12 cellular contexts compared by ENCODE assay signal in genomic region chr20:5835870-5836269, GRCh38.
DNase-seq lines count a peak whose midpoint lies in the region; ATAC-seq and TF ChIP-seq lines count a peak whose summit lies in the region.
"Had no signal": no experiment of that assay in that cellular context is flagged by ENCODE, and none has a peak within 500 bp of the region (broad histone marks: within the 10 kb centered on the region; RNA-seq: fewer than 3 reads in every experiment).

No MANE protein-coding gene starts in this region.

- CTCF ChIA-PET in activated naive CD4-positive, alpha-beta T cell treated with anti-CD3 and anti-CD28 coated beads, Interleukin-2, amount 10 ng/mL, durations not matched to agents 7 days and 5 days (lab: Charles Lee), result interaction anchor here (1.3 kb wide), 1 partner anchor 10 kb away, joined by 3 read pairs; no protein-coding TSS in a partner anchor

- peaks cover 8% of the 10 kb centered on the region for H3K9me3 Mint-ChIP-seq in activated naive CD4-positive, alpha-beta T cell treated with anti-CD3 and anti-CD28 coated beads, Interleukin-2, amount 10 ng/mL, durations not matched to agents 7 days and 5 days
- H3K9me3 Mint-ChIP-seq in activated naive CD8-positive, alpha-beta T cell treated with anti-CD3 and anti-CD28 coated beads, Interleukin-2, amount 10 ng/mL, durations not matched to agents 7 days and 5 days, result peaks cover 4% of the 10 kb centered on the region

- H3K36me3 Mint-ChIP-seq in activated naive CD4-positive, alpha-beta T cell treated with anti-CD3 and anti-CD28 coated beads, Interleukin-2, amount 10 ng/mL, durations not matched to agents 7 days and 5 days, result no peaks in the 10 kb centered on the region
- H3K36me3 Mint-ChIP-seq in activated naive CD8-positive, alpha-beta T cell treated with anti-CD3 and anti-CD28 coated beads, Interleukin-2, amount 10 ng/mL, durations not matched to agents 7 days and 5 days, result peaks cover 12% of the 10 kb centered on the region

- peak overlapping the region; percentile 17 to 43 (median 32) for H3K27ac ChIP-seq in gastroesophageal sphincter
- H3K27ac ChIP-seq: psoas muscle had no signal

- no peak overlapping the region for H3K27ac Mint-ChIP-seq in activated naive CD4-positive, alpha-beta T cell treated with anti-CD3 and anti-CD28 coated beads, Interleukin-2, amount 10 ng/mL, durations not matched to agents 7 days and 5 days
- no peak overlapping the region for H3K27ac Mint-ChIP-seq in activated naive CD8-positive, alpha-beta T cell treated with anti-CD3 and anti-CD28 coated beads, Interleukin-2, amount 10 ng/mL, durations not matched to agents 7 days and 5 days

- peaks cover 18% of the 10 kb centered on the region for H3K4me1 Mint-ChIP-seq in activated naive CD4-positive, alpha-beta T cell treated with anti-CD3 and anti-CD28 coated beads, Interleukin-2, amount 10 ng/mL, durations not matched to agents 7 days and 5 days
- H3K4me1 Mint-ChIP-seq in activated naive CD8-positive, alpha-beta T cell treated with anti-CD3 and anti-CD28 coated beads, Interleukin-2, amount 10 ng/mL, durations not matched to agents 7 days and 5 days, result peaks cover 12% of the 10 kb centered on the region

- no peaks in the 10 kb centered on the region for H3K27me3 Mint-ChIP-seq in activated naive CD4-positive, alpha-beta T cell treated with anti-CD3 and anti-CD28 coated beads, Interleukin-2, amount 10 ng/mL, durations not matched to agents 7 days and 5 days
- H3K27me3 Mint-ChIP-seq in activated naive CD8-positive, alpha-beta T cell treated with anti-CD3 and anti-CD28 coated beads, Interleukin-2, amount 10 ng/mL, durations not matched to agents 7 days and 5 days, result peaks cover 2% of the 10 kb centered on the region

- H3K27me3 ChIP-seq in gastroesophageal sphincter, result no peaks in the 10 kb centered on the region
- H3K27me3 ChIP-seq: gastrocnemius medialis had no signal

- no peaks in the 10 kb centered on the region for H3K36me3 ChIP-seq in gastroesophageal sphincter
- H3K36me3 ChIP-seq: gastrocnemius medialis had no signal

- peak; percentile 18 for ATAC-seq in activated naive CD8-positive, alpha-beta T cell treated with anti-CD3 and anti-CD28 coated beads, Interleukin-2, amount 10 ng/mL, durations not matched to agents 7 days and 5 days (ENCODE audit: low read depth)
- no peak for ATAC-seq in gastroesophageal sphincter
- no peak for ATAC-seq in GM21825 (IDR thresholded peaks at IDR 0.05; ENCODE audit: unreplicated experiment)
- ATAC-seq: Panc1 had no signal

- peak overlapping the region; percentile 25 for H3K4me3 Mint-ChIP-seq in activated naive CD4-positive, alpha-beta T cell treated with anti-CD3 and anti-CD28 coated beads, Interleukin-2, amount 10 ng/mL, durations not matched to agents 7 days and 5 days
- no peak overlapping the region for H3K4me3 Mint-ChIP-seq in activated naive CD8-positive, alpha-beta T cell treated with anti-CD3 and anti-CD28 coated beads, Interleukin-2, amount 10 ng/mL, durations not matched to agents 7 days and 5 days

- H3K4me1 ChIP-seq in gastroesophageal sphincter, result peaks cover 9 to 40% (median 11%) of the 10 kb centered on the region in 3 donors
- H3K4me1 ChIP-seq: psoas muscle had no signal

- TF ChIP-seq EP300 in gastroesophageal sphincter (IDR thresholded peaks at IDR 0.05), result no peak

- no peak for DNase-seq in activated naive CD4-positive, alpha-beta T cell treated with anti-CD3 and anti-CD28 coated beads, Interleukin-2, amount 10 ng/mL, durations not matched to agents 7 days and 5 days
- DNase-seq in activated naive CD4-positive, alpha-beta T cell treated with anti-CD3 and anti-CD28 coated beads, Interleukin-2, amount 50 U/mL, for 16 hours, result no peak
- no peak for DNase-seq in activated naive CD8-positive, alpha-beta T cell treated with anti-CD3 and anti-CD28 coated beads, Interleukin-2, amount 10 ng/mL, durations not matched to agents 7 days and 5 days
- DNase-seq in stromal cell of bone marrow (ENCODE audit: low read depth), result peak; percentile 61
- DNase-seq in hypothalamus (lab: John Stamatoyannopoulos, UW), result no peak
- no peak for DNase-seq in epidermal melanocyte (ENCODE audit: insufficient read length, low spot score)
- DNase-seq: gastrocnemius medialis, Kasumi-1 had no signal

- POLR2A ChIA-PET in activated naive CD8-positive, alpha-beta T cell treated with anti-CD3 and anti-CD28 coated beads, Interleukin-2, amount 10 ng/mL, durations not matched to agents 7 days and 5 days (lab: Charles Lee), result no interaction called here

- TF ChIP-seq POLR2A in gastroesophageal sphincter (IDR thresholded peaks at IDR 0.05), result no peak

- WGBS in gastroesophageal sphincter (ENCODE audit: low coverage in 1 of 2), 2 donors, result 11% methylated on average over 4 of the region's 4 CpGs

- TF ChIP-seq CTCF in gastroesophageal sphincter (IDR thresholded peaks at IDR 0.05), result no peak

- H3K9me3 ChIP-seq in gastroesophageal sphincter, result no peaks in the 10 kb centered on the region
- H3K9me3 ChIP-seq: gastrocnemius medialis, psoas muscle had no signal

- H3K4me3 ChIP-seq in gastroesophageal sphincter, result no peak overlapping the region
- H3K4me3 ChIP-seq: gastrocnemius medialis, psoas muscle had no signal
